In genomic region chr3:42804831-42805821, GRCh38 we compare ENCODE assay signal across 8 cellular contexts. TPM values are rescaled to one million over a fixed set of nuclear protein-coding genes. Genes with fewer than 3 reads are reported as not detected.
DNase-seq lines count a peak whose midpoint lies in the region; TF ChIP-seq lines count a peak whose summit lies in the region.

No MANE protein-coding gene starts in this region.

- intact Hi-C loops in spleen (cut with DNase I; ENCODE audit: low total_unique reads) = no loop called here

- no peak overlapping the region for H3K27ac Mint-ChIP-seq in T-helper 1 cell treated with Interleukin-12 subunit alpha and Interleukin-12 subunit beta and Interleukin-4 antibody, amounts not matched to agents 30 μg/mL and 1 μg/mL, for 36 hours

- 30 to 45% (median 37%) methylated on average over 28 to 36 of the region's 36 CpGs for WGBS in spleen, 5 donors

- in situ Hi-C loops in brain microvascular endothelial cell (cut with HindIII; ENCODE audit: low pct_ligation_motif_present, low sequenced_read_pairs) = no loop called here

- H3K27me3 ChIP-seq in HL-60 (ENCODE audit: insufficient read depth, poor library complexity, severe bottlenecking) (no peaks in the 10 kb centered on the region), brain microvascular endothelial cell (replicated peaks) (no peaks in the 10 kb centered on the region), spleen (replicated peaks in 1 of 7) (peaks cover 0 to 7% (median 0%) of the 10 kb centered on the region in 7 donors)

- peaks cover 17% of the 10 kb centered on the region for H3K36me3 Mint-ChIP-seq in T-helper 1 cell treated with Interleukin-12 subunit alpha and Interleukin-12 subunit beta and Interleukin-4 antibody, amounts not matched to agents 30 μg/mL and 1 μg/mL, for 36 hours (ENCODE audit: low read depth)

- H3K9me3 ChIP-seq in spleen = no peaks in the 10 kb centered on the region

- H3K4me3 ChIP-seq in HL-60 (replicated peaks; ENCODE audit: insufficient read depth, low read length) (peak overlapping the region; percentile 94), brain microvascular endothelial cell (ENCODE audit: low read depth, low read length) (peak overlapping the region; percentile 85), spleen (peak overlapping the region; percentile 60 to 95 (median 74))

- peaks cover 2% of the 10 kb centered on the region for H3K36me3 ChIP-seq in brain microvascular endothelial cell (replicated peaks)
- no peaks in the 10 kb centered on the region for H3K36me3 ChIP-seq in spleen

- H3K4me1 ChIP-seq in spleen = peaks cover 17 to 48% (median 43%) of the 10 kb centered on the region in 6 donors

- no peak for DNase-seq in T-helper 1 cell
- DNase-seq in HL-60 (ENCODE audit: low read depth in 1 of 2, low spot score in 1 of 2) = no peak
- DNase-seq in brain microvascular endothelial cell = no peak
- DNase-seq in islet precursor cell = peak; percentile 80
- peak; percentile 83 for DNase-seq in spleen
- DNase-seq in foreskin melanocyte = no peak
- DNase-seq in NCI-H1048 (lab: John Stamatoyannopoulos, UW) = no peak

- no peaks in the 10 kb centered on the region for H3K9me3 Mint-ChIP-seq in T-helper 1 cell treated with Interleukin-12 subunit alpha and Interleukin-12 subunit beta and Interleukin-4 antibody, amounts not matched to agents 30 μg/mL and 1 μg/mL, for 36 hours

- TF ChIP-seq CTCF in HL-60 (IDR thresholded peaks at IDR 0.05; ENCODE audit: insufficient read depth, low read length) (no peak), brain microvascular endothelial cell (IDR thresholded peaks at IDR 0.05; ENCODE audit: low read depth, low read length, missing control alignments) (no peak), spleen (IDR thresholded peaks at IDR 0.05 in 8 of 11, conservative IDR thresholded peaks at IDR 0.05 in 3 of 11) (no peak)

- H3K27me3 Mint-ChIP-seq in T-helper 1 cell treated with Interleukin-12 subunit alpha and Interleukin-12 subunit beta and Interleukin-4 antibody, amounts not matched to agents 30 μg/mL and 1 μg/mL, for 36 hours (ENCODE audit: low read depth) = peaks cover 27% of the 10 kb centered on the region

- H3K27ac ChIP-seq in HL-60 (replicated peaks) (peak overlapping the region; percentile 65), brain microvascular endothelial cell (peak overlapping the region; percentile 7), spleen (peak overlapping the region; percentile 83 to 94 (median 91))

- H3K4me1 Mint-ChIP-seq in T-helper 1 cell treated with Interleukin-12 subunit alpha and Interleukin-12 subunit beta and Interleukin-4 antibody, amounts not matched to agents 30 μg/mL and 1 μg/mL, for 36 hours (ENCODE audit: low read depth) = peaks cover 27% of the 10 kb centered on the region

- peak overlapping the region; percentile 98 for H3K4me3 Mint-ChIP-seq in T-helper 1 cell treated with Interleukin-12 subunit alpha and Interleukin-12 subunit beta and Interleukin-4 antibody, amounts not matched to agents 30 μg/mL and 1 μg/mL, for 36 hours

- no peak for TF ChIP-seq POLR2A in spleen (IDR thresholded peaks at IDR 0.05)

RNA-seq across cellular contexts. Expression of gene HIGD1A, which starts 0.8 kb away (rescaled TPM):
- 10 to 100 TPM; 48.5 to 89.0 (median 58.8) TPM for total RNA-seq in spleen
- 10 to 100 TPM; 39.4 to 86.6 (median 60.5) TPM for polyA plus RNA-seq in spleen

RNA-seq across cellular contexts. Expression of gene ACKR2, which starts 4.1 kb away (rescaled TPM):
- total RNA-seq in spleen = 1 to 10 TPM in 5 of 7 donors, under 1 TPM in 2; 0.52 to 4.4 (median 1.2) TPM
- polyA plus RNA-seq in spleen = under 1 TPM; 0.17 to 0.42 (median 0.33) TPM

RNA-seq across cellular contexts. Expression of gene CCDC13, which starts 32.1 kb away (rescaled TPM):
- 1 to 10 TPM in 6 of 7 donors, under 1 TPM in 1; 0.70 to 3.7 (median 1.4) TPM for total RNA-seq in spleen
- polyA plus RNA-seq in spleen = under 1 TPM; 0.51 to 0.93 (median 0.70) TPM

Comparison
In these comparisons a context has a peak if more than half of its experiments do, and no peak if none do; other contexts are left out.
1. DNase-seq: peak in islet precursor cell (single experiment) and spleen (single experiment); none in T-helper 1 cell (0 of 5), HL-60 (0 of 2), brain microvascular endothelial cell (single experiment), foreskin melanocyte (single experiment) and NCI-H1048 (single experiment).
2. H3K27ac ChIP-seq: peak in every context shown above with its lines; median percentile 91 in spleen; 65 in HL-60; 7 in brain microvascular endothelial cell.
3. Peak in every context shown above with its lines, with median percentiles within 50 percentile points of each other: H3K4me3 ChIP-seq.